ENCODE assay signal across 27 cellular contexts in genomic region chr12:116421785-116422538, GRCh38.
"Had no signal": no experiment of that assay in that cellular context is flagged by ENCODE, and none has a peak within 500 bp of the region (broad histone marks: within the 10 kb centered on the region; RNA-seq: fewer than 3 reads in every experiment).

No MANE protein-coding gene starts in this region.

- H3K36me3 Mint-ChIP-seq: activated CD4-positive, alpha-beta memory T cell treated with anti-CD3 and anti-CD28 coated beads for 36 hours; immature natural killer cell; naive B cell; stimulated activated effector memory CD8-positive, alpha-beta T cell treated with anti-CD3 and anti-CD28 coated beads, Interleukin-12 subunit alpha, Interleukin-12 subunit beta, amount 100 ng/mL, for 72 hours had no signal

- H3K27me3 Mint-ChIP-seq: activated B cell treated with CpG ODN at 0.5 μM for 24 hours; activated CD4-positive, alpha-beta memory T cell treated with anti-CD3 and anti-CD28 coated beads for 36 hours; activated CD8-positive, alpha-beta memory T cell treated with anti-CD3 and anti-CD28 coated beads, Interleukin-2, amount 10 ng/mL, durations not matched to agents 7 days and 5 days; stimulated activated naive CD8-positive, alpha-beta T cell treated with anti-CD3 and anti-CD28 coated beads, Interleukin-15, amount 100 ng/mL, for 72 hours had no signal

- ATAC-seq: activated CD8-positive, alpha-beta memory T cell treated with anti-CD3 and anti-CD28 coated beads, Interleukin-2, amount 10 ng/mL, durations not matched to agents 7 days and 5 days; esophagus mucosa; left lobe of liver; lower lobe of right lung; right cardiac atrium; stimulated activated effector memory CD8-positive, alpha-beta T cell treated with anti-CD3 and anti-CD28 coated beads, Interleukin-12 subunit alpha, Interleukin-12 subunit beta, amount 100 ng/mL, for 72 hours; stimulated activated naive CD8-positive, alpha-beta T cell treated with anti-CD3 and anti-CD28 coated beads, Interleukin-15, amount 100 ng/mL, for 72 hours had no signal

- H3K27me3 ChIP-seq: brain microvascular endothelial cell, hepatocyte, tibial artery had no signal

- H3K4me1 ChIP-seq: lower lobe of right lung, parathyroid adenoma had no signal

- H3K9me3 Mint-ChIP-seq: immature natural killer cell; stimulated activated effector memory CD8-positive, alpha-beta T cell treated with anti-CD3 and anti-CD28 coated beads, Interleukin-12 subunit alpha, Interleukin-12 subunit beta, amount 100 ng/mL, for 72 hours had no signal

- H3K27ac Mint-ChIP-seq: activated B cell treated with CpG ODN at 0.5 μM for 24 hours; activated CD4-positive, alpha-beta memory T cell treated with anti-CD3 and anti-CD28 coated beads for 36 hours; activated CD8-positive, alpha-beta memory T cell treated with anti-CD3 and anti-CD28 coated beads, Interleukin-2, amount 10 ng/mL, durations not matched to agents 7 days and 5 days; immature natural killer cell; naive B cell; stimulated activated effector memory CD8-positive, alpha-beta T cell treated with anti-CD3 and anti-CD28 coated beads, Interleukin-12 subunit alpha, Interleukin-12 subunit beta, amount 100 ng/mL, for 72 hours; stimulated activated naive CD8-positive, alpha-beta T cell treated with anti-CD3 and anti-CD28 coated beads, Interleukin-15, amount 100 ng/mL, for 72 hours had no signal

- H3K4me1 Mint-ChIP-seq: activated CD8-positive, alpha-beta memory T cell treated with anti-CD3 and anti-CD28 coated beads, Interleukin-2, amount 10 ng/mL, durations not matched to agents 7 days and 5 days; immature natural killer cell; naive B cell; stimulated activated effector memory CD8-positive, alpha-beta T cell treated with anti-CD3 and anti-CD28 coated beads, Interleukin-12 subunit alpha, Interleukin-12 subunit beta, amount 100 ng/mL, for 72 hours; stimulated activated naive CD8-positive, alpha-beta T cell treated with anti-CD3 and anti-CD28 coated beads, Interleukin-15, amount 100 ng/mL, for 72 hours had no signal

- H3K27ac ChIP-seq: brain microvascular endothelial cell, lower lobe of right lung, parathyroid adenoma, tibial artery had no signal

- H3K4me3 Mint-ChIP-seq: activated B cell treated with CpG ODN at 0.5 μM for 24 hours; activated CD4-positive, alpha-beta memory T cell treated with anti-CD3 and anti-CD28 coated beads for 36 hours; activated CD8-positive, alpha-beta memory T cell treated with anti-CD3 and anti-CD28 coated beads, Interleukin-2, amount 10 ng/mL, durations not matched to agents 7 days and 5 days; immature natural killer cell; naive B cell; stimulated activated effector memory CD8-positive, alpha-beta T cell treated with anti-CD3 and anti-CD28 coated beads, Interleukin-12 subunit alpha, Interleukin-12 subunit beta, amount 100 ng/mL, for 72 hours; stimulated activated naive CD8-positive, alpha-beta T cell treated with anti-CD3 and anti-CD28 coated beads, Interleukin-15, amount 100 ng/mL, for 72 hours had no signal

- H3K36me3 ChIP-seq: brain microvascular endothelial cell, lower lobe of right lung, tibial artery had no signal

- DNase-seq: activated B cell treated with CpG ODN at 0.5 μM for 24 hours; activated CD4-positive, alpha-beta memory T cell treated with anti-CD3 and anti-CD28 coated beads for 36 hours; activated CD4-positive, alpha-beta T cell treated with anti-CD3 and anti-CD28 coated beads for 4 hours; activated CD8-positive, alpha-beta memory T cell treated with anti-CD3 and anti-CD28 coated beads, Interleukin-2, amount 10 ng/mL, durations not matched to agents 7 days and 5 days; activated effector memory CD4-positive, alpha-beta T cell treated with anti-CD3 and anti-CD28 coated beads, Interleukin-2, amount 50 U/mL, for 16 hours; activated naive CD4-positive, alpha-beta T cell treated with anti-CD3 and anti-CD28 coated beads, Interleukin-2, amount 50 U/mL, for 16 hours; activated T-cell treated with anti-CD3 and anti-CD28 coated beads for 4 hours; aorta; brain microvascular endothelial cell; central memory CD4-positive, alpha-beta T cell; effector memory CD4-positive, alpha-beta T cell; foreskin melanocyte; glutamatergic neuron; immature natural killer cell; lower lobe of right lung; naive B cell; nucleus accumbens; right cardiac atrium; stimulated activated CD4-positive, alpha-beta T cell treated with anti-CD3 and anti-CD28 coated beads, Interleukin-1b, Interleukin-23, amount 100 ng/mL, for 48 hours; stimulated activated naive CD8-positive, alpha-beta T cell treated with anti-CD3 and anti-CD28 coated beads, Interleukin-15, amount 100 ng/mL, for 72 hours; T-helper 9 cell; tibial artery had no signal

- H3K4me3 ChIP-seq: hepatocyte, lower lobe of right lung, tibial artery had no signal
